In genomic region chr17:17111401-17112393, GRCh38 we compare ENCODE assay signal across 16 cellular contexts.
DNase-seq lines count a peak whose midpoint lies in the region; ATAC-seq, FAIRE-seq and TF ChIP-seq lines count a peak whose summit lies in the region.
"Had no signal": no experiment of that assay in that cellular context is flagged by ENCODE, and none has a peak within 500 bp of the region (broad histone marks: within the 10 kb centered on the region; RNA-seq: fewer than 3 reads in every experiment).

No MANE protein-coding gene starts in this region.

- no peaks in the 10 kb centered on the region for H3K27me3 Mint-ChIP-seq in activated CD8-positive, alpha-beta T cell treated with anti-CD3 and anti-CD28 coated beads, Interleukin-2, amount 10 ng/mL, durations not matched to agents 7 days and 5 days (ENCODE audit: low read depth)
- H3K27me3 Mint-ChIP-seq: progenitor cell of endocrine pancreas had no signal

- no peaks in the 10 kb centered on the region for H3K9me3 ChIP-seq in kidney (ENCODE audit: control insufficient read depth in 1 of 2, low read length in 2 of 2)
- H3K9me3 ChIP-seq in testis, result no peaks in the 10 kb centered on the region

- TF ChIP-seq CTCF in kidney (IDR thresholded peaks at IDR 0.05; ENCODE audit: borderline replicate concordance, extremely low read depth, insufficient read depth) (no peak), testis (IDR thresholded peaks at IDR 0.05) (no peak), lower leg skin (IDR thresholded peaks at IDR 0.05) (no peak)

- FAIRE-seq in kidney (lab: Jason Lieb, UNC), result no peak
- FAIRE-seq: astrocyte, HTR-8/SVneo, TTC549 had no signal

- H3K9me3 Mint-ChIP-seq in activated CD8-positive, alpha-beta T cell treated with anti-CD3 and anti-CD28 coated beads, Interleukin-2, amount 10 ng/mL, durations not matched to agents 7 days and 5 days (ENCODE audit: insufficient read depth), result no peaks in the 10 kb centered on the region

- H3K9ac ChIP-seq in kidney (ENCODE audit: low read length in 2 of 2), result peak overlapping the region in 1 of 2 donors; percentile 5

- DNase-seq in DMS 273 (lab: John Stamatoyannopoulos, UW; ENCODE audit: unreplicated experiment), result peak; percentile 35
- DNase-seq in DMS 273 treated with DMSO at 0.1 percent for 48 hours (lab: John Stamatoyannopoulos, UW), result no peak
- no peak for DNase-seq in activated CD8-positive, alpha-beta T cell treated with anti-CD3 and anti-CD28 coated beads, Interleukin-2, amount 10 ng/mL, durations not matched to agents 7 days and 5 days
- peak; percentile 47 for DNase-seq in kidney
- peak; percentile 56 for DNase-seq in testis
- no peak for DNase-seq in lower leg skin (ENCODE audit: low spot score in 2 of 2)
- DNase-seq: activated CD8-positive, alpha-beta memory T cell treated with anti-CD3 and anti-CD28 coated beads for 24 hours; activated gamma-delta T cell; effector CD8-positive, alpha-beta T cell had no signal

- H3K27ac ChIP-seq in kidney (ENCODE audit: low read depth in 2 of 2, low read length in 2 of 2) (no peak overlapping the region), testis (peak overlapping the region in 1 of 2 donors; percentile 5)
- H3K27ac ChIP-seq: 22Rv1 had no signal

- H3K4me1 ChIP-seq in kidney (ENCODE audit: control insufficient read depth in 1 of 2, insufficient read depth in 1 of 2, low read depth in 1 of 2, low read length in 2 of 2), result peaks cover 35 to 67% of the 10 kb centered on the region in 2 donors
- H3K4me1 ChIP-seq in testis, result peaks cover 55% of the 10 kb centered on the region

- H3K36me3 Mint-ChIP-seq in activated CD8-positive, alpha-beta T cell treated with anti-CD3 and anti-CD28 coated beads, Interleukin-2, amount 10 ng/mL, durations not matched to agents 7 days and 5 days (ENCODE audit: low read depth), result peaks cover 10% of the 10 kb centered on the region

- intact Hi-C loops in kidney (cut with DNase I), result no loop called here
- intact Hi-C loops in testis (cut with DNase I; ENCODE audit: low total_unique reads), result no loop called here
- intact Hi-C loops in lower leg skin (cut with DNase I; ENCODE audit: low total_unique reads), result no loop called here

- TF ChIP-seq POLR2A in testis (IDR thresholded peaks at IDR 0.05) (no peak), lower leg skin (IDR thresholded peaks at IDR 0.05) (no peak)

- 83 to 84% methylated on average over 26 of the region's 26 CpGs for WGBS in testis, 2 donors
- 65 to 68% methylated on average over 26 of the region's 26 CpGs for WGBS in lower leg skin, 2 donors

- POLR2A ChIA-PET in activated CD8-positive, alpha-beta T cell treated with anti-CD3 and anti-CD28 coated beads, Interleukin-2, amount 10 ng/mL, durations not matched to agents 7 days and 5 days (lab: Charles Lee), result no interaction called here

- peak overlapping the region; percentile 46 for H3K27ac Mint-ChIP-seq in activated CD8-positive, alpha-beta T cell treated with anti-CD3 and anti-CD28 coated beads, Interleukin-2, amount 10 ng/mL, durations not matched to agents 7 days and 5 days
- H3K27ac Mint-ChIP-seq: progenitor cell of endocrine pancreas had no signal

- no peaks in the 10 kb centered on the region for H3K27me3 ChIP-seq in testis

- no peak for ATAC-seq in activated CD8-positive, alpha-beta T cell treated with anti-CD3 and anti-CD28 coated beads, Interleukin-2, amount 10 ng/mL, durations not matched to agents 7 days and 5 days
- ATAC-seq in HG02885 (IDR thresholded peaks at IDR 0.05; ENCODE audit: poor library complexity, unreplicated experiment) (no peak), GM21390 (IDR thresholded peaks at IDR 0.05; ENCODE audit: unreplicated experiment) (no peak)

- CTCF ChIA-PET in activated CD8-positive, alpha-beta T cell treated with anti-CD3 and anti-CD28 coated beads, Interleukin-2, amount 10 ng/mL, durations not matched to agents 7 days and 5 days (lab: Charles Lee), result interaction anchor here (2.1 kb wide), 1 partner anchor 30 kb away, joined by 6 read pairs; no protein-coding TSS in a partner anchor

- H3K36me3 ChIP-seq in kidney (ENCODE audit: control insufficient read depth in 1 of 2, insufficient read depth in 2 of 2, low read length in 2 of 2), result no peaks in the 10 kb centered on the region
- H3K36me3 ChIP-seq in testis (ENCODE audit: low read depth, missing control alignments), result no peaks in the 10 kb centered on the region

- H3K4me1 Mint-ChIP-seq in activated CD8-positive, alpha-beta T cell treated with anti-CD3 and anti-CD28 coated beads, Interleukin-2, amount 10 ng/mL, durations not matched to agents 7 days and 5 days (ENCODE audit: low read depth), result peaks cover 69% of the 10 kb centered on the region

- no peak overlapping the region for H3K4me3 Mint-ChIP-seq in activated CD8-positive, alpha-beta T cell treated with anti-CD3 and anti-CD28 coated beads, Interleukin-2, amount 10 ng/mL, durations not matched to agents 7 days and 5 days

- no peak overlapping the region for H3K4me3 ChIP-seq in kidney (ENCODE audit: low read length in 2 of 2)
- H3K4me3 ChIP-seq in testis, result no peak overlapping the region
- H3K4me3 ChIP-seq in lower leg skin (ENCODE audit: low read depth, poor library complexity, severe bottlenecking), result no peak overlapping the region

Comparison
In these comparisons a context has a peak if more than half of its experiments do, and no peak if none do; other contexts are left out.
1. DNase-seq: peak in DMS 273 (single experiment), kidney (single experiment) and testis (single experiment); none in DMS 273 treated with DMSO at 0.1 percent for 48 hours (single experiment), activated CD8-positive, alpha-beta T cell treated with anti-CD3 and anti-CD28 coated beads, Interleukin-2, amount 10 ng/mL, durations not matched to agents 7 days and 5 days (single experiment) and lower leg skin (0 of 2).